8 cellular contexts compared by ENCODE assay signal in genomic region chr3:129399145-129399894, GRCh38. TPM values are rescaled to one million over a fixed set of nuclear protein-coding genes. Genes with fewer than 3 reads are reported as not detected.
DNase-seq lines count a peak whose midpoint lies in the region; ATAC-seq and TF ChIP-seq lines count a peak whose summit lies in the region.

No MANE protein-coding gene starts in this region.

- peak overlapping the region; percentile 100 for H3K27ac Mint-ChIP-seq in neural progenitor cell

- no peaks in the 10 kb centered on the region for H3K9me2 ChIP-seq in Loucy (replicated peaks; ENCODE audit: low read depth, low read length)

- H3K4me1 Mint-ChIP-seq in neural progenitor cell: peaks cover 24% of the 10 kb centered on the region

- no peaks in the 10 kb centered on the region for H3K27me3 ChIP-seq in H7 (ENCODE audit: control insufficient read depth, insufficient read depth, low read length)
- H3K27me3 ChIP-seq in Loucy (ENCODE audit: insufficient read depth, low read length, poor library complexity, severe bottlenecking): no peaks in the 10 kb centered on the region
- H3K27me3 ChIP-seq in foreskin keratinocyte: no peaks in the 10 kb centered on the region
- H3K27me3 ChIP-seq in neural progenitor cell: no peaks in the 10 kb centered on the region

- peak; percentile 73 for DNase-seq in GDM1 (lab: John Stamatoyannopoulos, UW)
- peak; percentile 90 for DNase-seq in H7
- peak; percentile 92 to 93 for DNase-seq in SHP77 (lab: John Stamatoyannopoulos, UW)
- peak; percentile 57 for DNase-seq in activated gamma-delta T cell treated with anti-CD3 and anti-CD28 coated beads, Interleukin-2, amount 50 U/mL, for 16 hours (ENCODE audit: low read depth)
- peak; percentile 90 to 96 for DNase-seq in foreskin keratinocyte
- DNase-seq in neural progenitor cell (ENCODE audit: low spot score): peak; percentile 95
- DNase-seq in stromal cell of bone marrow (ENCODE audit: low read depth): peak; percentile 95

- H3K79me2 ChIP-seq in Loucy (ENCODE audit: insufficient read depth, low read length): peaks cover 50% of the 10 kb centered on the region
- peaks cover 43% of the 10 kb centered on the region for H3K79me2 ChIP-seq in neural progenitor cell (ENCODE audit: low read depth)

- H3K4me3 Mint-ChIP-seq in neural progenitor cell: peak overlapping the region; percentile 93

- peak overlapping the region; percentile 53 for H3K4me3 ChIP-seq in H7 (ENCODE audit: insufficient read depth, low read depth, low read length)
- peak overlapping the region; percentile 99 for H3K4me3 ChIP-seq in Loucy (ENCODE audit: low read length, poor library complexity, severe bottlenecking)
- H3K4me3 ChIP-seq in neural progenitor cell: peak overlapping the region; percentile 97

- peak; percentile 94 for TF ChIP-seq CTCF in Loucy (conservative IDR thresholded peaks at IDR 0.05; ENCODE audit: low read length)
- peak; percentile 96 for TF ChIP-seq CTCF in foreskin keratinocyte (conservative IDR thresholded peaks at IDR 0.05)
- peak; percentile 88 for TF ChIP-seq CTCF in neural progenitor cell (IDR thresholded peaks at IDR 0.05)

- H4K20me1 ChIP-seq in Loucy (ENCODE audit: insufficient read depth, low read length, poor library complexity, severe bottlenecking) (peaks cover 37% of the 10 kb centered on the region), neural progenitor cell (ENCODE audit: low read depth) (peaks cover 24% of the 10 kb centered on the region)

- H3K4me1 ChIP-seq in Loucy (ENCODE audit: insufficient read depth, low read length, poor library complexity, severe bottlenecking) (peaks cover 41% of the 10 kb centered on the region), foreskin keratinocyte (no peaks in the 10 kb centered on the region), neural progenitor cell (peaks cover 6% of the 10 kb centered on the region)

- ATAC-seq in foreskin keratinocyte: peak; percentile 80

- no peaks in the 10 kb centered on the region for H3K27me3 Mint-ChIP-seq in neural progenitor cell (ENCODE audit: insufficient read depth, low read depth)

- H3K9me3 ChIP-seq in Loucy (ENCODE audit: insufficient read depth, low read depth, low read length) (no peaks in the 10 kb centered on the region), neural progenitor cell (ENCODE audit: low read depth) (no peaks in the 10 kb centered on the region)

- H3K9ac ChIP-seq in Loucy (ENCODE audit: low read depth, low read length, poor library complexity, severe bottlenecking) (peak overlapping the region; percentile 92), neural progenitor cell (peak overlapping the region; percentile 91)

- H3K36me3 Mint-ChIP-seq in neural progenitor cell: peaks cover 3% of the 10 kb centered on the region

- H3K4me2 ChIP-seq in Loucy (ENCODE audit: low read depth, low read length, poor library complexity, severe bottlenecking) (peak overlapping the region; percentile 100), neural progenitor cell (peak overlapping the region; percentile 89)

- H3K36me3 ChIP-seq in H7 (replicated peaks; ENCODE audit: control insufficient read depth, insufficient read depth, low read length) (peaks cover 1% of the 10 kb centered on the region; the same call in 1 of the 2 replicates), Loucy (ENCODE audit: insufficient read depth, low read length) (no peaks in the 10 kb centered on the region), neural progenitor cell (no peaks in the 10 kb centered on the region)

- H3K27ac ChIP-seq in foreskin keratinocyte: peak overlapping the region; percentile 96
- H3K27ac ChIP-seq in neural progenitor cell: peak overlapping the region; percentile 81

- H3K9me3 Mint-ChIP-seq in neural progenitor cell: no peaks in the 10 kb centered on the region

- H3F3A ChIP-seq in Loucy (ENCODE audit: low read depth) (no peaks in the 10 kb centered on the region), neural progenitor cell (ENCODE audit: low read depth) (no peaks in the 10 kb centered on the region)

- H2AFZ ChIP-seq in Loucy (ENCODE audit: low read length): peak overlapping the region; percentile 83
- peak overlapping the region; percentile 99 for H2AFZ ChIP-seq in neural progenitor cell (replicated peaks)

RNA-seq across cellular contexts. Expression of gene EFCAB12, which starts 29.1 kb away (rescaled TPM):
- total RNA-seq in H7 (2014; rRNA removed; shearing (Covaris generic)): 0.10 and 0.44 TPM in 2 replicates
- total RNA-seq in foreskin keratinocyte (0.24 and 0.32 TPM in 2 replicates), neural progenitor cell (ENCODE audit: low replicate concordance) (0.13 and 0.22 TPM in 2 replicates)
- 0.20 and 0.27 TPM in 2 replicates for polyA plus RNA-seq in foreskin keratinocyte

RNA-seq across cellular contexts. Expression of gene MBD4, which starts 40.4 kb away (rescaled TPM):
- 25.1 and 37.4 TPM in 2 replicates for total RNA-seq in H7 (2014; rRNA removed; shearing (Covaris generic))
- total RNA-seq in foreskin keratinocyte: 24.0 and 26.5 TPM in 2 replicates
- polyA plus RNA-seq in foreskin keratinocyte: 13.1 and 16.9 TPM in 2 replicates
- total RNA-seq in neural progenitor cell (ENCODE audit: low replicate concordance): 35.0 and 46.3 TPM in 2 replicates

RNA-seq across cellular contexts. Expression of gene IFT122, which starts 40.7 kb away (rescaled TPM):
- total RNA-seq in H7 (2014; rRNA removed; shearing (Covaris generic)): 15.0 and 22.0 TPM in 2 replicates
- total RNA-seq in foreskin keratinocyte: 8.8 and 10.6 TPM in 2 replicates
- 5.6 and 5.8 TPM in 2 replicates for polyA plus RNA-seq in foreskin keratinocyte
- 31.8 and 48.0 TPM in 2 replicates for total RNA-seq in neural progenitor cell (ENCODE audit: low replicate concordance)

Comparison
In these comparisons a context has a peak if more than half of its experiments do, and no peak if none do; other contexts are left out.
1. Peak in every context shown above with its lines: DNase-seq, ATAC-seq, H3K4me3 ChIP-seq and H3K27ac ChIP-seq.